ENCODE assay signal across 14 cellular contexts in the genomic region with DNA sequence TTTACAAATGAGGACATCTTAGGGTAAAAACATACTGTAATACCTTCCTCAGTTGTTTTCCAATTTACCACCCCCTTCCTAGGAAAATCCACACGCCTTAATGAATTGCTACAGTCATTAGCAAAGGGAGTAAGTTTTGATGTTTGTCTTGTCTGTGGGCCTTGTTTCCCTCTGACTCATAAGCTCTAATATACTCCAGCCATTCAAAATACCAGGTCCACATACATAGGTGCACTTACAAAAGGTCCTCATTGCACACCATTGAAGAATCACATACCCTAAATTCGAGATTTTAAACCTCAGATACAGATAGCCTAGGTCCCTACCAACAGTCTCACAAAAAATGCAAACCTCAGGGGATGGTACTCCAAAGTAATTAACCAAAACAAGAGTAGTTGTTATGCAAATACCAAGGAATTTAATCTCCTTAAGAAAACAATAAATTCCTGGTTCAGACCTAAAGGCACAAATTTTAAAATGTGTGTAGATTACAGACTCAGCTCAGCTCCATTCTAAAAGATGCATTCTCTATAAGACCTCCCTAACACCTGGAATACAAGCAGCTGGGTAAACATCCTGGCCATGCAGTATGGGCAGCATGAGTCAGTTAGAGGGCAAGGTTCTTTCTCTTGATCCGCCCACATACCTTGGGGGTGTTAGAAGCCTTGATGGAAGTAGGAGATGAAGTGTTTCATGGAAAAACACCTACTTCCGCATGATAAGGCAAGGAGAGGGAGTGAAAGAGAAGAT. TPM values are rescaled to one million over a fixed set of nuclear protein-coding genes. Genes with fewer than 3 reads are reported as not detected.
DNase-seq lines count a peak whose midpoint lies in the region; ATAC-seq and TF ChIP-seq lines count a peak whose summit lies in the region.
"Had no signal": no experiment of that assay in that cellular context is flagged by ENCODE, and none has a peak within 500 bp of the region (broad histone marks: within the 10 kb centered on the region; RNA-seq: fewer than 3 reads in every experiment).

No MANE protein-coding gene starts in this region.

- H3K4me3 Mint-ChIP-seq in MCF 10A (ENCODE audit: unreplicated experiment), result no peak overlapping the region
- H3K4me3 Mint-ChIP-seq: central memory CD8-positive, alpha-beta T cell had no signal

- H3K27me3 ChIP-seq in breast epithelium (no peaks in the 10 kb centered on the region), Panc1 (ENCODE audit: control insufficient read depth, insufficient read depth, low read length) (no peaks in the 10 kb centered on the region), psoas muscle (ENCODE audit: insufficient read depth in 3 of 3, low read length in 2 of 3) (peaks cover 0 to 2% (median 0%) of the 10 kb centered on the region in 3 donors)
- H3K27me3 ChIP-seq: heart right ventricle had no signal

- H3K27ac ChIP-seq in breast epithelium (no peak overlapping the region), Panc1 (ENCODE audit: low read length) (peak overlapping the region; percentile 80), psoas muscle (no peak overlapping the region)
- H3K27ac ChIP-seq: heart right ventricle had no signal

- ATAC-seq in Panc1, result peak; percentile 94
- no peak for ATAC-seq in GM21390 (IDR thresholded peaks at IDR 0.05; ENCODE audit: unreplicated experiment)
- ATAC-seq in psoas muscle, result no peak
- ATAC-seq: heart right ventricle had no signal

- peaks cover 18% of the 10 kb centered on the region for H3K4me1 Mint-ChIP-seq in MCF 10A (ENCODE audit: insufficient read depth, unreplicated experiment)
- H3K4me1 Mint-ChIP-seq: central memory CD8-positive, alpha-beta T cell had no signal

- no peak for TF ChIP-seq POLR2A in breast epithelium (IDR thresholded peaks at IDR 0.05)

- BruUV-seq in MCF 10A (replicated peaks; lab: Mats Ljungman, UMichigan), result no TSS peak
- no TSS peak for BruUV-seq in Panc1 (replicated peaks; lab: Mats Ljungman, UMichigan)

- POLR2A ChIA-PET in MCF 10A (lab: Yijun Ruan, JAX), result interaction anchor here (0.7 kb wide), 1 partner anchor 551 kb away, joined by 3 read pairs; no protein-coding TSS in a partner anchor
- POLR2A ChIA-PET in Panc1 (lab: Charles Lee), result no interaction called here

- H3K36me3 Mint-ChIP-seq in MCF 10A (ENCODE audit: insufficient read depth, unreplicated experiment), result no peaks in the 10 kb centered on the region

- 55 to 56% (median 55%) methylated on average over 4 of the region's 4 CpGs for WGBS in psoas muscle, 3 donors

- H3K9me3 ChIP-seq in breast epithelium, result no peaks in the 10 kb centered on the region
- no peaks in the 10 kb centered on the region for H3K9me3 ChIP-seq in Panc1 (ENCODE audit: control insufficient read depth, insufficient read depth, low read depth, low read length)
- no peaks in the 10 kb centered on the region for H3K9me3 ChIP-seq in psoas muscle
- H3K9me3 ChIP-seq: heart right ventricle had no signal

- H3K27ac Mint-ChIP-seq in MCF 10A (ENCODE audit: low read depth, unreplicated experiment), result peak overlapping the region; percentile 35

- no peaks in the 10 kb centered on the region for H3K9me3 Mint-ChIP-seq in MCF 10A (ENCODE audit: unreplicated experiment)
- H3K9me3 Mint-ChIP-seq: central memory CD8-positive, alpha-beta T cell had no signal

- DNase-seq in MCF 10A (ENCODE audit: unreplicated experiment) (peak; percentile 69), breast epithelium (ENCODE audit: low spot score in 2 of 2) (no peak), Panc1 (ENCODE audit: low read depth, low spot score) (peak; percentile 57), glomerular endothelial cell (ENCODE audit: extremely low read depth, low read depth, low spot score) (peak; percentile 29), psoas muscle (no peak), AML-193 (lab: John Stamatoyannopoulos, UW) (no peak)
- no peak for DNase-seq in activated CD4-positive, alpha-beta T cell treated with anti-CD3 and anti-CD28 coated beads, Interleukin-2, amount 50 U/mL, for 4 hours
- DNase-seq: activated CD8-positive, alpha-beta memory T cell treated with anti-CD3 and anti-CD28 coated beads, Interleukin-2, amount 50 U/mL, for 48 hours; heart right ventricle; stimulated activated CD4-positive, alpha-beta T cell treated with anti-CD3 and anti-CD28 coated beads, Interleukin-2, amount 100 ng/mL, for 48 hours had no signal

- H3K4me1 ChIP-seq in breast epithelium (no peaks in the 10 kb centered on the region), Panc1 (ENCODE audit: control insufficient read depth, insufficient read depth, low read length) (peaks cover 23% of the 10 kb centered on the region), psoas muscle (no peaks in the 10 kb centered on the region)

- H3K4me3 ChIP-seq in breast epithelium, result no peak overlapping the region
- H3K4me3 ChIP-seq in Panc1 (ENCODE audit: low read depth in 2 of 2, low read length in 2 of 2), result no peak overlapping the region
- no peak overlapping the region for H3K4me3 ChIP-seq in psoas muscle
- H3K4me3 ChIP-seq: heart right ventricle had no signal

- intact Hi-C loops in MCF 10A (cut with micrococcal nuclease), result no loop called here
- intact Hi-C loops in breast epithelium (cut with DNase I; ENCODE audit: low total_unique reads), result no loop called here
- intact Hi-C loops in Panc1 (cut with micrococcal nuclease; ENCODE audit: unreplicated experiment), result no loop called here
- intact Hi-C loops in psoas muscle (cut with DNase I), result no loop called here

- H3K36me3 ChIP-seq in breast epithelium (no peaks in the 10 kb centered on the region), Panc1 (ENCODE audit: control insufficient read depth, insufficient read depth, low read length) (no peaks in the 10 kb centered on the region), psoas muscle (ENCODE audit: insufficient read depth in 1 of 2, low read depth in 1 of 2) (no peaks in the 10 kb centered on the region)
- H3K36me3 ChIP-seq: heart right ventricle had no signal

- in situ Hi-C loops in Panc1 (cut with HindIII; ENCODE audit: low pct_unique_long_range_greater_than_20kb, low sequenced_read_pairs), result no loop called here

- CTCF ChIA-PET in MCF 10A (lab: Yijun Ruan, JAX), result interaction anchor here (0.6 to 0.9 kb wide), 3 partner anchors 16 to 108 kb away, joined by 3 read pairs; no protein-coding TSS in a partner anchor
- CTCF ChIA-PET in Panc1 (lab: Charles Lee), result no interaction called here

- no peaks in the 10 kb centered on the region for H3K27me3 Mint-ChIP-seq in MCF 10A (ENCODE audit: insufficient read depth, unreplicated experiment)
- H3K27me3 Mint-ChIP-seq: central memory CD8-positive, alpha-beta T cell had no signal

- no peak for TF ChIP-seq CTCF in MCF 10A (IDR thresholded peaks at IDR 0.05; ENCODE audit: unreplicated experiment)
- no peak for TF ChIP-seq CTCF in breast epithelium (IDR thresholded peaks at IDR 0.05)
- TF ChIP-seq CTCF in Panc1 (IDR thresholded peaks at IDR 0.05), result no peak
- TF ChIP-seq CTCF in psoas muscle (IDR thresholded peaks at IDR 0.05), result no peak

RNA-seq across cellular contexts. Expression of a gene that starts 3.0 kb away (rescaled TPM):
- total RNA-seq in MCF 10A (2022) (not detected in 2 replicates), breast epithelium (1 to 10 TPM in 1 of 3 donors, under 1 TPM in 1, not detected in 1; 0.66 to 3.2 TPM), Panc1 (2021; ENCODE audit: unreplicated experiment) (not detected), glomerular endothelial cell (not detected in 2 replicates), psoas muscle (not detected)
- not detected for polyA plus RNA-seq in Panc1 (2012; ENCODE audit: insufficient read length)
- not detected for polyA plus RNA-seq in psoas muscle
- total RNA-seq: heart right ventricle, ureter had no signal
- polyA plus RNA-seq: heart right ventricle, neural cell had no signal

RNA-seq across cellular contexts. Expression of a gene that starts 38.8 kb away (rescaled TPM):
- not detected in 2 replicates for total RNA-seq in MCF 10A (2022)
- not detected for total RNA-seq in breast epithelium
- not detected for total RNA-seq in Panc1 (2021; ENCODE audit: unreplicated experiment)
- not detected for polyA plus RNA-seq in Panc1 (2012; ENCODE audit: insufficient read length)
- total RNA-seq in glomerular endothelial cell, result 0.18 TPM in 1 of 2 replicates, not detected in the other
- total RNA-seq in psoas muscle, result not detected
- polyA plus RNA-seq in psoas muscle, result under 1 TPM; 0.06 to 0.74 (median 0.70) TPM
- total RNA-seq: heart right ventricle, ureter had no signal
- polyA plus RNA-seq: neural cell had no signal

RNA-seq across cellular contexts. Expression of a gene that starts 56.8 kb away (rescaled TPM):
- not detected in 2 replicates for total RNA-seq in MCF 10A (2022)
- not detected for total RNA-seq in breast epithelium
- not detected for total RNA-seq in Panc1 (2021; ENCODE audit: unreplicated experiment)
- polyA plus RNA-seq in Panc1 (2012; ENCODE audit: insufficient read length), result not detected
- total RNA-seq in glomerular endothelial cell, result not detected in 2 replicates
- not detected for total RNA-seq in psoas muscle
- not detected for polyA plus RNA-seq in psoas muscle
- total RNA-seq: ureter had no signal
- polyA plus RNA-seq: neural cell had no signal

Comparison
In these comparisons a context has a peak if more than half of its experiments do, and no peak if none do; other contexts are left out.
1. DNase-seq: peak in MCF 10A (single experiment), Panc1 (single experiment) and glomerular endothelial cell (single experiment); none in breast epithelium (0 of 2), psoas muscle (0 of 2), AML-193 (0 of 2) and activated CD4-positive, alpha-beta T cell treated with anti-CD3 and anti-CD28 coated beads, Interleukin-2, amount 50 U/mL, for 4 hours (0 of 2).